ENCODE assay signal across 14 cellular contexts in the genomic region with DNA sequence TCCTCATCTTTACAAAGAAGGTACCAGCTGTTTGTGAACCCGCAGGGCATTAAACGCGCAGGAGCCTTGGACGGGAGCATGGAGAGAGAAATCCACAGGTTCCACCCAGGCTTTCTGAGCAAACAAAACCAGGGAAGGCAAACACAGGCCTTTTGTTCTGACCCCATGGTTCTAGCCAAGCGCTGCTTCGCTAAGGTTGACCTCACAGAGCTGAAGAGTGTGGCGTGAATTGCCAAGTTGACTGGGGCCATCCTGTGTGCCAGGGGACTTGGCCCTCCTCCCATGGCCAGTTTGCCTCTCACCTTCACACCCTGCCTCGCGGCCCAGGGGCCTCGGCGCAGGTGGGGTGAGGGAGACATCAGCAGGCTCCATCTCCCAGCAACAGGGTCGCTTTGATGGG.
DNase-seq lines count a peak whose midpoint lies in the region; ATAC-seq and TF ChIP-seq lines count a peak whose summit lies in the region.
"Had no signal": no experiment of that assay in that cellular context is flagged by ENCODE, and none has a peak within 500 bp of the region (broad histone marks: within the 10 kb centered on the region; RNA-seq: fewer than 3 reads in every experiment).

No MANE protein-coding gene starts in this region.

- TF ChIP-seq CTCF in C4-2B (conservative IDR thresholded peaks at IDR 0.05) (no peak), body of pancreas (IDR thresholded peaks at IDR 0.05) (no peak), mesothelial cell of epicardium (IDR thresholded peaks at IDR 0.05; ENCODE audit: unreplicated experiment) (no peak), CD14-positive monocyte (IDR thresholded peaks at IDR 0.05) (no peak), foreskin fibroblast (IDR thresholded peaks at IDR 0.05; ENCODE audit: low read depth, low read length) (no peak), coronary artery (IDR thresholded peaks at IDR 0.05) (no peak)

- peak; percentile 76 for ATAC-seq in body of pancreas

- no peak overlapping the region for H3K4me3 Mint-ChIP-seq in mesothelial cell of epicardium
- H3K4me3 Mint-ChIP-seq in CD14-positive monocyte, result no peak overlapping the region
- H3K4me3 Mint-ChIP-seq: activated naive CD4-positive, alpha-beta T cell treated with anti-CD3 and anti-CD28 coated beads, Interleukin-2, amount 50 U/mL, for 24 hours had no signal

- H3K9me3 Mint-ChIP-seq in mesothelial cell of epicardium, result no peaks in the 10 kb centered on the region
- H3K9me3 Mint-ChIP-seq in CD14-positive monocyte, result peaks cover 0 to 11% (median 1%) of the 10 kb centered on the region in 7 donors
- H3K9me3 Mint-ChIP-seq: activated naive CD4-positive, alpha-beta T cell treated with anti-CD3 and anti-CD28 coated beads, Interleukin-2, amount 50 U/mL, for 24 hours had no signal

- H3K27ac Mint-ChIP-seq in mesothelial cell of epicardium (peak overlapping the region; percentile 57), CD14-positive monocyte (no peak overlapping the region)
- H3K27ac Mint-ChIP-seq: activated naive CD4-positive, alpha-beta T cell treated with anti-CD3 and anti-CD28 coated beads, Interleukin-2, amount 50 U/mL, for 24 hours had no signal

- 18 to 40% methylated on average over 9 to 12 of the region's 12 CpGs for WGBS in body of pancreas, 2 donors

- H3K27me3 Mint-ChIP-seq in mesothelial cell of epicardium (ENCODE audit: low read depth) (peaks cover 6% of the 10 kb centered on the region), CD14-positive monocyte (ENCODE audit: low read depth in 3 of 3) (peaks cover 6 to 12% (median 11%) of the 10 kb centered on the region in 3 donors)

- no peaks in the 10 kb centered on the region for H3K27me3 ChIP-seq in body of pancreas
- H3K27me3 ChIP-seq: SJSA1 had no signal

- no peaks in the 10 kb centered on the region for H3K36me3 ChIP-seq in body of pancreas (replicated peaks in 1 of 2; ENCODE audit: insufficient read depth in 1 of 2, low read depth in 2 of 2)
- H3K36me3 ChIP-seq: SJSA1 had no signal

- H3K27ac ChIP-seq in C4-2B (0 out of 2 replicates have a peak overlapping the region, but pooled peaks have one; percentile 9), body of pancreas (peak overlapping the region; percentile 31 to 78 (median 64)), coronary artery (no peak overlapping the region)
- H3K27ac ChIP-seq: parathyroid adenoma, SJSA1 had no signal

- no peaks in the 10 kb centered on the region for H3K36me3 Mint-ChIP-seq in mesothelial cell of epicardium
- H3K36me3 Mint-ChIP-seq in CD14-positive monocyte, result peaks cover 0 to 2% of the 10 kb centered on the region in 2 donors
- H3K36me3 Mint-ChIP-seq: activated naive CD4-positive, alpha-beta T cell treated with anti-CD3 and anti-CD28 coated beads, Interleukin-2, amount 50 U/mL, for 24 hours had no signal

- peaks cover 34% of the 10 kb centered on the region for H3K4me1 Mint-ChIP-seq in mesothelial cell of epicardium
- H3K4me1 Mint-ChIP-seq in CD14-positive monocyte, result peaks cover 34% of the 10 kb centered on the region
- H3K4me1 Mint-ChIP-seq: activated naive CD4-positive, alpha-beta T cell treated with anti-CD3 and anti-CD28 coated beads, Interleukin-2, amount 50 U/mL, for 24 hours had no signal

- H3K4me3 ChIP-seq in body of pancreas (no peak overlapping the region), foreskin fibroblast (ENCODE audit: low read depth in 1 of 2, low read length in 2 of 2) (no peak overlapping the region), coronary artery (no peak overlapping the region)
- H3K4me3 ChIP-seq: SJSA1 had no signal

- no peaks in the 10 kb centered on the region for H3K9me3 ChIP-seq in body of pancreas
- H3K9me3 ChIP-seq: SJSA1 had no signal

- intact Hi-C loops in body of pancreas (cut with DNase I), result no loop called here
- intact Hi-C loops in CD14-positive monocyte (cut with micrococcal nuclease), result no loop called here

- H3K4me1 ChIP-seq in body of pancreas, result peaks cover 27% of the 10 kb centered on the region
- H3K4me1 ChIP-seq: parathyroid adenoma, SJSA1 had no signal

- TF ChIP-seq POLR2A in body of pancreas (IDR thresholded peaks at IDR 0.05), result no peak

- DNase-seq in NCI-H2081 (lab: John Stamatoyannopoulos, UW) (peak; percentile 69 to 90), body of pancreas (peak; percentile 39 to 64 (median 56)), mesothelial cell of epicardium (ENCODE audit: low spot score in 2 of 2, unreplicated experiment in 2 of 2) (no peak), CD14-positive monocyte (ENCODE audit: low spot score) (no peak), foreskin fibroblast (no peak), coronary artery (ENCODE audit: low spot score) (no peak)
- DNase-seq in activated naive CD4-positive, alpha-beta T cell treated with Interleukin-2 at 50 U/mL for 16 hours, result no peak
- DNase-seq: ACHN; central memory CD4-positive, alpha-beta T cell; glutamatergic neuron had no signal

Comparison
In these comparisons a context has a peak if more than half of its experiments do, and no peak if none do; other contexts are left out.
1. H3K27ac ChIP-seq: peak in C4-2B (single experiment) and body of pancreas (4 of 4); none in coronary artery (0 of 2).
2. DNase-seq: peak in NCI-H2081 (2 of 2) and body of pancreas (4 of 4); none in mesothelial cell of epicardium (0 of 2), CD14-positive monocyte (single experiment), activated naive CD4-positive, alpha-beta T cell treated with Interleukin-2 at 50 U/mL for 16 hours (single experiment), foreskin fibroblast (0 of 2) and coronary artery (single experiment).